In genomic region chr17:39653662-39654331, GRCh38 we compare ENCODE assay signal across 1 cellular context.
A peak's percentile ranks its signal among the peaks of the same experiment; 100 is the strongest.
TF ChIP-seq lines count a peak whose summit lies in the region.

No MANE protein-coding gene starts in this region.

TF ChIP-seq in HepG2, 621 proteins besides CTCF, POLR2A, EP300 and RAD21 (continued from another document and continues in another):
- TF ChIP-seq, protein P1, sequence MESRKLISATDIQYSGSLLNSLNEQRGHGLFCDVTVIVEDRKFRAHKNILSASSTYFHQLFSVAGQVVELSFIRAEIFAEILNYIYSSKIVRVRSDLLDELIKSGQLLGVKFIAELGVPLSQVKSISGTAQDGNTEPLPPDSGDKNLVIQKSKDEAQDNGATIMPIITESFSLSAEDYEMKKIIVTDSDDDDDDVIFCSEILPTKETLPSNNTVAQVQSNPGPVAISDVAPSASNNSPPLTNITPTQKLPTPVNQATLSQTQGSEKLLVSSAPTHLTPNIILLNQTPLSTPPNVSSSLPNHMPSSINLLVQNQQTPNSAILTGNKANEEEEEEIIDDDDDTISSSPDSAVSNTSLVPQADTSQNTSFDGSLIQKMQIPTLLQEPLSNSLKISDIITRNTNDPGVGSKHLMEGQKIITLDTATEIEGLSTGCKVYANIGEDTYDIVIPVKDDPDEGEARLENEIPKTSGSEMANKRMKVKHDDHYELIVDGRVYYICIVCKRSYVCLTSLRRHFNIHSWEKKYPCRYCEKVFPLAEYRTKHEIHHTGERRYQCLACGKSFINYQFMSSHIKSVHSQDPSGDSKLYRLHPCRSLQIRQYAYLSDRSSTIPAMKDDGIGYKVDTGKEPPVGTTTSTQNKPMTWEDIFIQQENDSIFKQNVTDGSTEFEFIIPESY (CRISPR knock-in tag; IDR thresholded peaks at IDR 0.05): no peak
- no peak for TF ChIP-seq SIX4 (CRISPR knock-in tag; IDR thresholded peaks at IDR 0.05)
- TF ChIP-seq ZNF431 (CRISPR knock-in tag; IDR thresholded peaks at IDR 0.05; ENCODE audit: borderline replicate concordance, low read depth): no peak
- TF ChIP-seq, protein P2, sequence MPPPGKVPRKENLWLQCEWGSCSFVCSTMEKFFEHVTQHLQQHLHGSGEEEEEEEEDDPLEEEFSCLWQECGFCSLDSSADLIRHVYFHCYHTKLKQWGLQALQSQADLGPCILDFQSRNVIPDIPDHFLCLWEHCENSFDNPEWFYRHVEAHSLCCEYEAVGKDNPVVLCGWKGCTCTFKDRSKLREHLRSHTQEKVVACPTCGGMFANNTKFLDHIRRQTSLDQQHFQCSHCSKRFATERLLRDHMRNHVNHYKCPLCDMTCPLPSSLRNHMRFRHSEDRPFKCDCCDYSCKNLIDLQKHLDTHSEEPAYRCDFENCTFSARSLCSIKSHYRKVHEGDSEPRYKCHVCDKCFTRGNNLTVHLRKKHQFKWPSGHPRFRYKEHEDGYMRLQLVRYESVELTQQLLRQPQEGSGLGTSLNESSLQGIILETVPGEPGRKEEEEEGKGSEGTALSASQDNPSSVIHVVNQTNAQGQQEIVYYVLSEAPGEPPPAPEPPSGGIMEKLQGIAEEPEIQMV (CRISPR knock-in tag; IDR thresholded peaks at IDR 0.05; ENCODE audit: low read depth): no peak
- TF ChIP-seq U2AF2 (IDR thresholded peaks at IDR 0.05; ENCODE audit: low read depth, low read length): no peak
- TF ChIP-seq MIER2 (CRISPR knock-in tag; IDR thresholded peaks at IDR 0.05): no peak
- TF ChIP-seq, protein P3, sequence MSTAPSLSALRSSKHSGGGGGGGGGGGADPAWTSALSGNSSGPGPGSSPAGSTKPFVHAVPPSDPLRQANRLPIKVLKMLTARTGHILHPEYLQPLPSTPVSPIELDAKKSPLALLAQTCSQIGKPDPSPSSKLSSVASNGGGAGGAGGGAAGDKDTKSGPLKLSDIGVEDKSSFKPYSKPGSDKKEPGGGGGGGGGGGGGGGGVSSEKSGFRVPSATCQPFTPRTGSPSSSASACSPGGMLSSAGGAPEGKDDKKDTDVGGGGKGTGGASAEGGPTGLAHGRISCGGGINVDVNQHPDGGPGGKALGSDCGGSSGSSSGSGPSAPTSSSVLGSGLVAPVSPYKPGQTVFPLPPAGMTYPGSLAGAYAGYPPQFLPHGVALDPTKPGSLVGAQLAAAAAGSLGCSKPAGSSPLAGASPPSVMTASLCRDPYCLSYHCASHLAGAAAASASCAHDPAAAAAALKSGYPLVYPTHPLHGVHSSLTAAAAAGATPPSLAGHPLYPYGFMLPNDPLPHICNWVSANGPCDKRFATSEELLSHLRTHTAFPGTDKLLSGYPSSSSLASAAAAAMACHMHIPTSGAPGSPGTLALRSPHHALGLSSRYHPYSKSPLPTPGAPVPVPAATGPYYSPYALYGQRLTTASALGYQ (CRISPR knock-in tag; IDR thresholded peaks at IDR 0.05): no peak
- TF ChIP-seq ZNF549 (CRISPR knock-in tag; IDR thresholded peaks at IDR 0.05): no peak
- no peak for TF ChIP-seq ELK4 (CRISPR knock-in tag; IDR thresholded peaks at IDR 0.05; ENCODE audit: borderline replicate concordance)
- TF ChIP-seq ZNF205 (CRISPR knock-in tag; IDR thresholded peaks at IDR 0.05): 0 out of 2 replicates have a peak, but pooled peaks have one; percentile 33
- no peak for TF ChIP-seq ZNF761 (CRISPR knock-in tag; conservative IDR thresholded peaks at IDR 0.05)
- peak; percentile 53 for TF ChIP-seq TBL1XR1 (IDR thresholded peaks at IDR 0.05; ENCODE audit: borderline replicate concordance, low read length, partially characterized antibody)
- no peak; the same call in 1 of the 2 replicates for TF ChIP-seq SOX13 (IDR thresholded peaks at IDR 0.05)
- peak in 1 of 2 experiments; percentile 70; a peak in 2 of 4 replicates for TF ChIP-seq SOX13 (CRISPR knock-in tag; conservative IDR thresholded peaks at IDR 0.05 in 1 of 2, IDR thresholded peaks at IDR 0.05 in 1 of 2)
- TF ChIP-seq, protein P4, sequence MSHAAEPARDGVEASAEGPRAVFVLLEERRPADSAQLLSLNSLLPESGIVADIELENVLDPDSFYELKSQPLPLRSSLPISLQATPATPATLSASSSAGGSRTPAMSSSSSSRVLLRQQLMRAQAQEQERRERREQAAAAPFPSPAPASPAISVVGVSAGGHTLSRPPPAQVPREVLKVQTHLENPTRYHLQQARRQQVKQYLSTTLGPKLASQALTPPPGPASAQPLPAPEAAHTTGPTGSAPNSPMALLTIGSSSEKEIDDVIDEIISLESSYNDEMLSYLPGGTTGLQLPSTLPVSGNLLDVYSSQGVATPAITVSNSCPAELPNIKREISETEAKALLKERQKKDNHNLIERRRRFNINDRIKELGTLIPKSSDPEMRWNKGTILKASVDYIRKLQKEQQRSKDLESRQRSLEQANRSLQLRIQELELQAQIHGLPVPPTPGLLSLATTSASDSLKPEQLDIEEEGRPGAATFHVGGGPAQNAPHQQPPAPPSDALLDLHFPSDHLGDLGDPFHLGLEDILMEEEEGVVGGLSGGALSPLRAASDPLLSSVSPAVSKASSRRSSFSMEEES (CRISPR knock-in tag; IDR thresholded peaks at IDR 0.05): no peak
- TF ChIP-seq RBM39 (IDR thresholded peaks at IDR 0.05; ENCODE audit: low read depth, low read length, poor library complexity, severe bottlenecking): no peak
- TF ChIP-seq ZNF83 (CRISPR knock-in tag; IDR thresholded peaks at IDR 0.05; ENCODE audit: borderline replicate concordance): 0 out of 2 replicates have a peak, but pooled peaks have one; percentile 8
- TF ChIP-seq HHEX (CRISPR knock-in tag; IDR thresholded peaks at IDR 0.05): no peak
- no peak for TF ChIP-seq ZSCAN20 (CRISPR knock-in tag; IDR thresholded peaks at IDR 0.05; ENCODE audit: borderline replicate concordance)
- no peak for TF ChIP-seq BRF2 (CRISPR knock-in tag; IDR thresholded peaks at IDR 0.05)
- no peak for TF ChIP-seq HMG20A (CRISPR knock-in tag; IDR thresholded peaks at IDR 0.05; ENCODE audit: borderline replicate concordance)
- TF ChIP-seq KAT8 (CRISPR knock-in tag; IDR thresholded peaks at IDR 0.05): 0 out of 2 replicates have a peak, but pooled peaks have one; percentile 37
- TF ChIP-seq, protein P5, sequence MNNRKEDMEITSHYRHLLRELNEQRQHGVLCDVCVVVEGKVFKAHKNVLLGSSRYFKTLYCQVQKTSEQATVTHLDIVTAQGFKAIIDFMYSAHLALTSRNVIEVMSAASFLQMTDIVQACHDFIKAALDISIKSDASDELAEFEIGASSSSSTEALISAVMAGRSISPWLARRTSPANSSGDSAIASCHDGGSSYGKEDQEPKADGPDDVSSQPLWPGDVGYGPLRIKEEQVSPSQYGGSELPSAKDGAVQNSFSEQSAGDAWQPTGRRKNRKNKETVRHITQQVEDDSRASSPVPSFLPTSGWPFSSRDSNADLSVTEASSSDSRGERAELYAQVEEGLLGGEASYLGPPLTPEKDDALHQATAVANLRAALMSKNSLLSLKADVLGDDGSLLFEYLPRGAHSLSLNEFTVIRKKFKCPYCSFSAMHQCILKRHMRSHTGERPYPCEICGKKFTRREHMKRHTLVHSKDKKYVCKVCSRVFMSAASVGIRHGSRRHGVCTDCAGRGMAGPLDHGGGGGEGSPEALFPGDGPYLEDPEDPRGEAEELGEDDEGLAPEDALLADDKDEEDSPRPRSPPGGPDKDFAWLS (CRISPR knock-in tag; IDR thresholded peaks at IDR 0.05; ENCODE audit: borderline replicate concordance): no peak
- TF ChIP-seq, protein P6, sequence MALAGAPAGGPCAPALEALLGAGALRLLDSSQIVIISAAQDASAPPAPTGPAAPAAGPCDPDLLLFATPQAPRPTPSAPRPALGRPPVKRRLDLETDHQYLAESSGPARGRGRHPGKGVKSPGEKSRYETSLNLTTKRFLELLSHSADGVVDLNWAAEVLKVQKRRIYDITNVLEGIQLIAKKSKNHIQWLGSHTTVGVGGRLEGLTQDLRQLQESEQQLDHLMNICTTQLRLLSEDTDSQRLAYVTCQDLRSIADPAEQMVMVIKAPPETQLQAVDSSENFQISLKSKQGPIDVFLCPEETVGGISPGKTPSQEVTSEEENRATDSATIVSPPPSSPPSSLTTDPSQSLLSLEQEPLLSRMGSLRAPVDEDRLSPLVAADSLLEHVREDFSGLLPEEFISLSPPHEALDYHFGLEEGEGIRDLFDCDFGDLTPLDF (CRISPR knock-in tag; IDR thresholded peaks at IDR 0.05): no peak
- TF ChIP-seq ZNF24 (IDR thresholded peaks at IDR 0.05): peak; percentile 93
- TF ChIP-seq ZNF580 (CRISPR knock-in tag; IDR thresholded peaks at IDR 0.05; ENCODE audit: borderline replicate concordance, low read depth): peak; percentile 77; the same call in 1 of the 2 replicates
- TF ChIP-seq MTF2 (CRISPR knock-in tag; IDR thresholded peaks at IDR 0.05; ENCODE audit: borderline replicate concordance): no peak
- TF ChIP-seq, protein P7, sequence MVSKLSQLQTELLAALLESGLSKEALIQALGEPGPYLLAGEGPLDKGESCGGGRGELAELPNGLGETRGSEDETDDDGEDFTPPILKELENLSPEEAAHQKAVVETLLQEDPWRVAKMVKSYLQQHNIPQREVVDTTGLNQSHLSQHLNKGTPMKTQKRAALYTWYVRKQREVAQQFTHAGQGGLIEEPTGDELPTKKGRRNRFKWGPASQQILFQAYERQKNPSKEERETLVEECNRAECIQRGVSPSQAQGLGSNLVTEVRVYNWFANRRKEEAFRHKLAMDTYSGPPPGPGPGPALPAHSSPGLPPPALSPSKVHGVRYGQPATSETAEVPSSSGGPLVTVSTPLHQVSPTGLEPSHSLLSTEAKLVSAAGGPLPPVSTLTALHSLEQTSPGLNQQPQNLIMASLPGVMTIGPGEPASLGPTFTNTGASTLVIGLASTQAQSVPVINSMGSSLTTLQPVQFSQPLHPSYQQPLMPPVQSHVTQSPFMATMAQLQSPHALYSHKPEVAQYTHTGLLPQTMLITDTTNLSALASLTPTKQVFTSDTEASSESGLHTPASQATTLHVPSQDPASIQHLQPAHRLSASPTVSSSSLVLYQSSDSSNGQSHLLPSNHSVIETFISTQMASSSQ (IDR thresholded peaks at IDR 0.05; ENCODE audit: low read depth): no peak
- TF ChIP-seq, protein P7 (CRISPR knock-in tag; IDR thresholded peaks at IDR 0.05; ENCODE audit: borderline replicate concordance): peak; percentile 28; the same call in 1 of the 2 replicates
- no peak for TF ChIP-seq ZNF138 (CRISPR knock-in tag; IDR thresholded peaks at IDR 0.05; ENCODE audit: low read depth)
- no peak for TF ChIP-seq ZNF652 (CRISPR knock-in tag; IDR thresholded peaks at IDR 0.05; ENCODE audit: borderline replicate concordance, low read depth)
- no peak; the same call in none of the 2 replicates for TF ChIP-seq ZNF687 (CRISPR knock-in tag; IDR thresholded peaks at IDR 0.05)
- no peak for TF ChIP-seq KLF15 (CRISPR knock-in tag; IDR thresholded peaks at IDR 0.05; ENCODE audit: borderline replicate concordance)
- TF ChIP-seq MXD4 (CRISPR knock-in tag; IDR thresholded peaks at IDR 0.05): no peak
- no peak for TF ChIP-seq IKZF1 (IDR thresholded peaks at IDR 0.05)
- no peak for TF ChIP-seq LCORL (IDR thresholded peaks at IDR 0.05)
- peak; percentile 81; the same call in 1 of the 2 replicates for TF ChIP-seq LCORL (CRISPR knock-in tag; IDR thresholded peaks at IDR 0.05)
- TF ChIP-seq FOXC1 (CRISPR knock-in tag; IDR thresholded peaks at IDR 0.05; ENCODE audit: borderline replicate concordance): no peak
